ENCODE assay signal across 14 cellular contexts in genomic region chr16:14050297-14051027, GRCh38. TPM values are rescaled to one million over a fixed set of nuclear protein-coding genes. Genes with fewer than 3 reads are reported as not detected.
DNase-seq lines count a peak whose midpoint lies in the region; ATAC-seq and TF ChIP-seq lines count a peak whose summit lies in the region.
"Had no signal": no experiment of that assay in that cellular context is flagged by ENCODE, and none has a peak within 500 bp of the region (broad histone marks: within the 10 kb centered on the region; RNA-seq: fewer than 3 reads in every experiment).

No MANE protein-coding gene starts in this region.

- no peaks in the 10 kb centered on the region for H3K36me3 ChIP-seq in H7 (replicated peaks; ENCODE audit: control insufficient read depth, insufficient read depth, low read length)
- H3K36me3 ChIP-seq in RWPE2 (ENCODE audit: low read depth) = no peaks in the 10 kb centered on the region
- no peaks in the 10 kb centered on the region for H3K36me3 ChIP-seq in iPS-15b (ENCODE audit: control insufficient read depth, insufficient read depth, low read length)
- no peaks in the 10 kb centered on the region for H3K36me3 ChIP-seq in trophoblast cell (ENCODE audit: control insufficient read depth in 1 of 2, insufficient read depth in 2 of 2, low read length in 2 of 2)
- H3K36me3 ChIP-seq in tibial nerve = no peaks in the 10 kb centered on the region

- H3K27me3 Mint-ChIP-seq in natural killer cell (ENCODE audit: low read depth in 2 of 2) = no peaks in the 10 kb centered on the region

- peak; percentile 55 for DNase-seq in H7
- DNase-seq in RWPE2 (ENCODE audit: low spot score) = no peak
- peak; percentile 59 to 77 for DNase-seq in trophoblast cell
- no peak for DNase-seq in natural killer cell
- DNase-seq in NCI-H748 treated with DMSO at 0.1 percent for 48 hours (lab: John Stamatoyannopoulos, UW) = no peak
- DNase-seq in tibial nerve (ENCODE audit: low spot score in 2 of 2) = no peak
- DNase-seq in COLO829 (ENCODE audit: low spot score) = no peak
- DNase-seq: activated CD8-positive, alpha-beta T cell treated with anti-CD3 and anti-CD28 coated beads for 36 hours; C1 segment of cervical spinal cord; central memory CD4-positive, alpha-beta T cell; OCI-M1; stimulated activated CD4-positive, alpha-beta T cell treated with anti-CD3 and anti-CD28 coated beads, Interleukin-4, amount 100 ng/mL, for 4 hours; stimulated activated naive CD4-positive, alpha-beta T cell treated with Interleukin-2 at 50 U/mL for 16 hours had no signal

- H3K9me3 Mint-ChIP-seq in natural killer cell = no peaks in the 10 kb centered on the region
- H3K9me3 Mint-ChIP-seq: activated CD8-positive, alpha-beta T cell treated with anti-CD3 and anti-CD28 coated beads for 36 hours had no signal

- TF ChIP-seq EP300 in tibial nerve (IDR thresholded peaks at IDR 0.05) = no peak

- no peak overlapping the region for H3K4ac ChIP-seq in trophoblast cell (ENCODE audit: low read depth, low read length)

- H2BK12ac ChIP-seq in trophoblast cell (ENCODE audit: low read length) = no peak overlapping the region

- no peak overlapping the region for H3K18ac ChIP-seq in trophoblast cell (ENCODE audit: low read length)

- H2BK5ac ChIP-seq in trophoblast cell (ENCODE audit: low read depth, low read length, poor library complexity) = no peak overlapping the region

- ATAC-seq in RWPE2 (ENCODE audit: low read depth) = peak; percentile 70
- ATAC-seq in natural killer cell = no peak
- ATAC-seq: activated CD8-positive, alpha-beta T cell treated with anti-CD3 and anti-CD28 coated beads for 36 hours had no signal

- no peak for TF ChIP-seq POLR2A in tibial nerve (IDR thresholded peaks at IDR 0.05)

- no peak overlapping the region for H3K14ac ChIP-seq in trophoblast cell (ENCODE audit: low read length)

- H2AFZ ChIP-seq in trophoblast cell (ENCODE audit: insufficient read depth, low read length, poor library complexity) = no peak overlapping the region

- no peak overlapping the region for H2AK5ac ChIP-seq in trophoblast cell (ENCODE audit: low read length)

- no peak overlapping the region for H3K27ac ChIP-seq in RWPE2 (ENCODE audit: poor library complexity, severe bottlenecking)
- no peak overlapping the region for H3K27ac ChIP-seq in trophoblast cell (ENCODE audit: low read depth, low read length)
- no peak overlapping the region for H3K27ac ChIP-seq in tibial nerve

- H2BK120ac ChIP-seq in trophoblast cell (ENCODE audit: insufficient read depth, low read length, poor library complexity) = peak overlapping the region; percentile 2

- peaks cover 1% of the 10 kb centered on the region for H3K79me2 ChIP-seq in trophoblast cell (ENCODE audit: control insufficient read depth, insufficient read depth, low read length, poor library complexity)

- WGBS in trophoblast cell (ENCODE audit: extremely low coverage, insufficient coverage, insufficient read length) = no CpG with 5 or more reads among the region's 10 CpGs
- WGBS in tibial nerve, 2 donors = 59 to 62% methylated on average over 10 of the region's 10 CpGs

- H3K79me1 ChIP-seq in trophoblast cell (ENCODE audit: low read length) = peaks cover 4% of the 10 kb centered on the region

- H3K27me3 ChIP-seq in H7 (ENCODE audit: control insufficient read depth, insufficient read depth, low read length) (no peaks in the 10 kb centered on the region), RWPE2 (ENCODE audit: insufficient read depth, poor library complexity, severe bottlenecking) (no peaks in the 10 kb centered on the region), iPS-15b (ENCODE audit: control insufficient read depth, insufficient read depth, low read length) (no peaks in the 10 kb centered on the region), trophoblast cell (ENCODE audit: insufficient read depth, low read length) (no peaks in the 10 kb centered on the region), tibial nerve (no peaks in the 10 kb centered on the region)

- no peak overlapping the region for H3K4me3 Mint-ChIP-seq in natural killer cell
- H3K4me3 Mint-ChIP-seq: activated CD8-positive, alpha-beta T cell treated with anti-CD3 and anti-CD28 coated beads for 36 hours had no signal

- peaks cover 9% of the 10 kb centered on the region for H3K4me1 ChIP-seq in RWPE2 (ENCODE audit: insufficient read depth, poor library complexity, severe bottlenecking)
- H3K4me1 ChIP-seq in iPS-15b (ENCODE audit: control insufficient read depth, insufficient read depth, low read length) = peaks cover 11% of the 10 kb centered on the region
- H3K4me1 ChIP-seq in trophoblast cell (ENCODE audit: control insufficient read depth in 1 of 2, insufficient read depth in 2 of 2, low read length in 2 of 2) = peaks cover 9 to 10% of the 10 kb centered on the region in 2 experiments
- H3K4me1 ChIP-seq in tibial nerve = no peaks in the 10 kb centered on the region

- H3K9me3 ChIP-seq in RWPE2 (ENCODE audit: severe bottlenecking) (no peaks in the 10 kb centered on the region), iPS-15b (ENCODE audit: control insufficient read depth, insufficient read depth, low read length) (no peaks in the 10 kb centered on the region), trophoblast cell (ENCODE audit: insufficient read depth, low read depth, low read length) (no peaks in the 10 kb centered on the region), tibial nerve (no peaks in the 10 kb centered on the region)

- H3K9ac ChIP-seq in iPS-15b (ENCODE audit: low read depth, low read length) (peak overlapping the region; percentile 16), trophoblast cell (ENCODE audit: low read length) (no peak overlapping the region)

- H3K4me3 ChIP-seq in H7 (ENCODE audit: insufficient read depth, low read depth, low read length) = no peak overlapping the region
- H3K4me3 ChIP-seq in RWPE2 (ENCODE audit: severe bottlenecking) = no peak overlapping the region
- no peak overlapping the region for H3K4me3 ChIP-seq in iPS-15b (ENCODE audit: low read depth, low read length)
- no peak overlapping the region for H3K4me3 ChIP-seq in trophoblast cell (ENCODE audit: low read depth, low read length)
- no peak overlapping the region for H3K4me3 ChIP-seq in tibial nerve

- no peak overlapping the region for H3K23ac ChIP-seq in trophoblast cell (ENCODE audit: low read length)

- peak overlapping the region; percentile 1 for H4K8ac ChIP-seq in trophoblast cell (ENCODE audit: low read depth, low read length)

- no peaks in the 10 kb centered on the region for H3K4me1 Mint-ChIP-seq in natural killer cell

- peak overlapping the region; percentile 42 for H3K4me2 ChIP-seq in trophoblast cell (ENCODE audit: low read length)

- H3K27ac Mint-ChIP-seq in natural killer cell = no peak overlapping the region
- H3K27ac Mint-ChIP-seq: activated CD8-positive, alpha-beta T cell treated with anti-CD3 and anti-CD28 coated beads for 36 hours had no signal

- H3K36me3 Mint-ChIP-seq in natural killer cell = no peaks in the 10 kb centered on the region

- TF ChIP-seq CTCF in RWPE2 (IDR thresholded peaks at IDR 0.05; ENCODE audit: poor library complexity, severe bottlenecking) = no peak
- TF ChIP-seq CTCF in natural killer cell (IDR thresholded peaks at IDR 0.05) = no peak
- TF ChIP-seq CTCF in tibial nerve (IDR thresholded peaks at IDR 0.05) = no peak

- no peak overlapping the region for H4K12ac ChIP-seq in trophoblast cell (ENCODE audit: low read depth, low read length)

- peak overlapping the region; percentile 49 for H4K91ac ChIP-seq in trophoblast cell (ENCODE audit: low read depth, low read length)

- intact Hi-C loops in natural killer cell (cut with micrococcal nuclease) = no loop called here

RNA-seq across cellular contexts. Expression of gene MRTFB, which starts 20.7 kb away (rescaled TPM):
- total RNA-seq in H7 (2014; rRNA removed; shearing (Covaris generic)) = 4.5 and 5.7 TPM in 2 replicates
- 16.1 and 17.0 TPM in 2 replicates for polyA plus RNA-seq in trophoblast cell (2013)
- total RNA-seq in natural killer cell = 10 to 100 TPM; 12.8 to 22.8 (median 19.6) TPM
- 10 to 100 TPM; 35.6 to 76.9 (median 61.8) TPM for total RNA-seq in tibial nerve

Comparison
In these comparisons a context has a peak if more than half of its experiments do, and no peak if none do; other contexts are left out.
1. DNase-seq: peak in H7 (single experiment) and trophoblast cell (2 of 2); none in RWPE2 (single experiment), natural killer cell (single experiment), NCI-H748 treated with DMSO at 0.1 percent for 48 hours (single experiment), tibial nerve (0 of 2) and COLO829 (single experiment).